ENCODE assay signal across 32 cellular contexts in genomic region chr6:106490453-106490852, GRCh38.
"Had no signal": no experiment of that assay in that cellular context is flagged by ENCODE, and none has a peak within 500 bp of the region (broad histone marks: within the 10 kb centered on the region; RNA-seq: fewer than 3 reads in every experiment).

No MANE protein-coding gene starts in this region.

- H3K9me3 Mint-ChIP-seq: T-helper 1 cell treated with Interleukin-12 subunit alpha and Interleukin-12 subunit beta and Interleukin-4 antibody, amounts not matched to agents 30 μg/mL and 1 μg/mL, for 36 hours had no signal

- DNase-seq: activated CD4-positive, alpha-beta T cell treated with anti-CD3 and anti-CD28 coated beads for 4 hours; activated CD4-positive, alpha-beta T cell treated with anti-CD3 and anti-CD28 coated beads, Interleukin-2, amount 50 U/mL, for 4 hours; activated naive CD4-positive, alpha-beta T cell; activated T-cell treated with anti-CD3 and anti-CD28 coated beads for 4 hours; activated T-cell treated with anti-CD3 and anti-CD28 coated beads, Interleukin-2, amount 50 U/mL, for 72 hours; anterior cingulate cortex; body of pancreas; cortex of kidney; gastrocnemius medialis; glutamatergic neuron; islet precursor cell; left cardiac atrium; midbrain; naive thymus-derived CD4-positive, alpha-beta T cell; pancreas; retina; stimulated activated CD4-positive, alpha-beta T cell treated with anti-CD3 and anti-CD28 coated beads, Interleukin-12 subunit alpha, Interleukin-12 subunit beta, amount 100 ng/mL, for 4 hours; stimulated activated CD4-positive, alpha-beta T cell treated with anti-CD3 and anti-CD28 coated beads, Interleukin-4, amount 100 ng/mL, for 1 hour; stimulated activated naive CD8-positive, alpha-beta T cell treated with anti-CD3 and anti-CD28 coated beads, Interleukin-15, Interleukin-2, amounts not matched to agents 100 U/mL and 50 U/mL, for 24 hours; T-helper 9 cell; trophoblast cell; uterus had no signal

- ATAC-seq: activated T-cell treated with anti-CD3 and anti-CD28 coated beads, Interleukin-2, amount 50 U/mL, for 72 hours; body of pancreas; gastrocnemius medialis; naive thymus-derived CD4-positive, alpha-beta T cell; pancreas; sciatic nerve; stimulated activated naive CD8-positive, alpha-beta T cell treated with anti-CD3 and anti-CD28 coated beads, Interleukin-15, Interleukin-2, amounts not matched to agents 100 U/mL and 50 U/mL, for 24 hours had no signal

- H3K27ac Mint-ChIP-seq: activated naive CD8-positive, alpha-beta T cell; activated T-cell treated with anti-CD3 and anti-CD28 coated beads, Interleukin-2, amount 50 U/mL, for 72 hours; memory B cell; naive thymus-derived CD4-positive, alpha-beta T cell; T-helper 1 cell treated with Interleukin-12 subunit alpha and Interleukin-12 subunit beta and Interleukin-4 antibody, amounts not matched to agents 30 μg/mL and 1 μg/mL, for 36 hours had no signal

- H3K36me3 ChIP-seq: gastrocnemius medialis, pancreas, prostate gland, thoracic aorta, uterus had no signal

- H3K9me3 ChIP-seq: body of pancreas, gastrocnemius medialis, pancreas, prostate gland, thoracic aorta, uterus had no signal

- H3K36me3 Mint-ChIP-seq: activated naive CD8-positive, alpha-beta T cell; memory B cell; naive thymus-derived CD4-positive, alpha-beta T cell had no signal

- H3K4me3 ChIP-seq: body of pancreas, gastrocnemius medialis, pancreas, prostate gland, skin epidermis, thoracic aorta, uterus had no signal

- H3K4me1 ChIP-seq: gastrocnemius medialis, pancreas, prostate gland, uterus had no signal

- FAIRE-seq: endothelial cell of umbilical vein, pancreas, TTC549 had no signal

- H3K27me3 ChIP-seq: body of pancreas, gastrocnemius medialis, pancreas had no signal

- H3K4me3 Mint-ChIP-seq: activated naive CD8-positive, alpha-beta T cell; activated T-cell treated with anti-CD3 and anti-CD28 coated beads, Interleukin-2, amount 50 U/mL, for 72 hours; memory B cell; naive thymus-derived CD4-positive, alpha-beta T cell; T-helper 1 cell treated with Interleukin-12 subunit alpha and Interleukin-12 subunit beta and Interleukin-4 antibody, amounts not matched to agents 30 μg/mL and 1 μg/mL, for 36 hours had no signal

- H3K27ac ChIP-seq: body of pancreas, gastrocnemius medialis, pancreas, prostate gland, skin epidermis, thoracic aorta, uterus, VCaP had no signal
